In the genomic region with DNA sequence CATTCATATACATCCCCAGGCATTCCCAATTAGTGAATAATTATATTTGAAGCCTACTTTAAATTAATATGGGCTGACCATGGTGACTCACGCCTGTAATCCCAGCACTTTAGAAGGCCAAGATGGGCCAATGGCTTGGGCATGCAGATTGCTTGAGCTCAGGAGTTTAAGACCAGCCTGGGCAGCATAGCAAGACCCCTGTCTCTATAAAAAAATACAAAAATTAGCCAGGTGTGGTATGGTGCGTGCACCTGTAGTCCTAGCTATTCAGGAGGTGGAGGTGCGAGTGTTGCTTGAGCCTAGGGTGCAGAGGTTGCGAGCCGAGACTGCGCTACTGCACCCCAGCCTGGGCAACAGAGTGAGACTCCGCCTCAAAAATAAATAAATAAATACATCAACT, we compare ENCODE assay signal across 22 cellular contexts. TPM values are rescaled to one million over a fixed set of nuclear protein-coding genes. Genes with fewer than 3 reads are reported as not detected.
DNase-seq lines count a peak whose midpoint lies in the region; ATAC-seq, FAIRE-seq and TF ChIP-seq lines count a peak whose summit lies in the region.
"Had no signal": no experiment of that assay in that cellular context is flagged by ENCODE, and none has a peak within 500 bp of the region (broad histone marks: within the 10 kb centered on the region; RNA-seq: fewer than 3 reads in every experiment).

No MANE protein-coding gene starts in this region.

- peaks cover 36% of the 10 kb centered on the region for H3K4me1 Mint-ChIP-seq in activated naive CD8-positive, alpha-beta T cell treated with anti-CD3 and anti-CD28 coated beads, Interleukin-2, amount 10 ng/mL, durations not matched to agents 7 days and 5 days
- H3K4me1 Mint-ChIP-seq in activated naive CD8-positive, alpha-beta T cell treated with anti-CD3 and anti-CD28 coated beads for 36 hours, result peaks cover 47% of the 10 kb centered on the region
- peaks cover 27 to 80% (median 62%) of the 10 kb centered on the region in 4 donors for H3K4me1 Mint-ChIP-seq in naive thymus-derived CD8-positive, alpha-beta T cell

- H2AFZ ChIP-seq in Loucy (ENCODE audit: low read length) (no peak overlapping the region), GM12878 (ENCODE audit: control insufficient read depth, low read depth, low read length) (no peak overlapping the region)
- H2AFZ ChIP-seq: PC-9 had no signal

- H3K27me3 ChIP-seq in Loucy (ENCODE audit: insufficient read depth, low read length, poor library complexity, severe bottlenecking) (peaks cover 3% of the 10 kb centered on the region), GM12878 (replicated peaks in 1 of 2; ENCODE audit: control insufficient read depth in 2 of 2, insufficient read depth in 2 of 2, low read length in 1 of 2) (no peaks in the 10 kb centered on the region)
- H3K27me3 ChIP-seq: BE2C, SJSA1 had no signal

- H3K27ac ChIP-seq in GM12878 (ENCODE audit: control insufficient read depth, insufficient read depth), result no peak overlapping the region
- H3K27ac ChIP-seq: HL-60, PC-9, SJSA1 had no signal

- peaks cover 34% of the 10 kb centered on the region for H3K36me3 Mint-ChIP-seq in activated naive CD8-positive, alpha-beta T cell treated with anti-CD3 and anti-CD28 coated beads, Interleukin-2, amount 10 ng/mL, durations not matched to agents 7 days and 5 days
- peaks cover 19% of the 10 kb centered on the region for H3K36me3 Mint-ChIP-seq in activated naive CD8-positive, alpha-beta T cell treated with anti-CD3 and anti-CD28 coated beads for 36 hours
- H3K36me3 Mint-ChIP-seq in naive thymus-derived CD8-positive, alpha-beta T cell, result peaks cover 0 to 6% (median 4%) of the 10 kb centered on the region in 3 donors

- H3K9ac ChIP-seq in Loucy (ENCODE audit: low read depth, low read length, poor library complexity, severe bottlenecking), result peak overlapping the region; percentile 0
- H3K9ac ChIP-seq in GM12878 (ENCODE audit: control insufficient read depth, insufficient read depth, low read length), result no peak overlapping the region

- H3K79me2 ChIP-seq in Loucy (ENCODE audit: insufficient read depth, low read length) (peaks cover 87% of the 10 kb centered on the region), GM12878 (ENCODE audit: control insufficient read depth, insufficient read depth, low read length) (peaks cover 60% of the 10 kb centered on the region)

- CTCF ChIA-PET in GM12878 (lab: Yijun Ruan, JAX), result interaction anchor here (1.4 to 7.7 kb wide), 4 partner anchors 10 to 176 kb away, joined by 3 to 109 read pairs (median 9); no protein-coding TSS in a partner anchor

- no peak for TF ChIP-seq POLR2A in GM12878 (IDR thresholded peaks at IDR 0.05; ENCODE audit: low read depth, low read length)

- H3K36me3 ChIP-seq in Loucy (ENCODE audit: insufficient read depth, low read length) (no peaks in the 10 kb centered on the region), GM12878 (ENCODE audit: control insufficient read depth in 2 of 2, insufficient read depth in 2 of 2, low read length in 1 of 2) (no peaks in the 10 kb centered on the region)

- peaks cover 5% of the 10 kb centered on the region; the same call in 1 of the 2 replicates for H3F3A ChIP-seq in Loucy (ENCODE audit: low read depth)

- H3K4me2 ChIP-seq in Loucy (ENCODE audit: low read depth, low read length, poor library complexity, severe bottlenecking) (peak overlapping the region; percentile 82), GM12878 (ENCODE audit: control insufficient read depth, insufficient read depth) (peak overlapping the region; percentile 20)
- H3K4me2 ChIP-seq: PC-9 had no signal

- H3K4me3 ChIP-seq in Loucy (ENCODE audit: low read length, poor library complexity, severe bottlenecking) (peak overlapping the region; percentile 84), GM12878 (no peak overlapping the region)
- H3K4me3 ChIP-seq: PC-9, SJSA1 had no signal

- POLR2A ChIA-PET in activated naive CD8-positive, alpha-beta T cell treated with anti-CD3 and anti-CD28 coated beads, Interleukin-2, amount 10 ng/mL, durations not matched to agents 7 days and 5 days (lab: Charles Lee), result interaction anchor here (1.1 kb wide), 1 partner anchor 52 kb away, joined by 3 read pairs; no protein-coding TSS in a partner anchor
- POLR2A ChIA-PET in GM12878 (lab: Charles Lee), result no interaction called here
- POLR2A ChIA-PET in naive thymus-derived CD8-positive, alpha-beta T cell (lab: Charles Lee), result no interaction called here

- in situ Hi-C loops in GM12878 (cut with MboI), result no loop called here

- SMC1A ChIA-PET in GM12878 (lab: Charles Lee; ENCODE audit: uncharacterized antibody, unreplicated experiment), result interaction anchor here (0.8 to 5.5 kb wide), 4 partner anchors 18 to 177 kb away, joined by 3 to 67 read pairs (median 18); no protein-coding TSS in a partner anchor

- no peak for FAIRE-seq in GM12878 (lab: Jason Lieb, UNC)
- FAIRE-seq: HTR-8/SVneo had no signal

- no peaks in the 10 kb centered on the region for H3K27me3 Mint-ChIP-seq in activated naive CD8-positive, alpha-beta T cell treated with anti-CD3 and anti-CD28 coated beads, Interleukin-2, amount 10 ng/mL, durations not matched to agents 7 days and 5 days
- no peaks in the 10 kb centered on the region for H3K27me3 Mint-ChIP-seq in activated naive CD8-positive, alpha-beta T cell treated with anti-CD3 and anti-CD28 coated beads for 36 hours
- H3K27me3 Mint-ChIP-seq in naive thymus-derived CD8-positive, alpha-beta T cell, result no peaks in the 10 kb centered on the region

- no peak for TF ChIP-seq RAD21 in GM12878 (IDR thresholded peaks at IDR 0.05; ENCODE audit: insufficient read depth, low read depth, low read length)

- no peaks in the 10 kb centered on the region for H3K9me3 Mint-ChIP-seq in activated naive CD8-positive, alpha-beta T cell treated with anti-CD3 and anti-CD28 coated beads, Interleukin-2, amount 10 ng/mL, durations not matched to agents 7 days and 5 days
- H3K9me3 Mint-ChIP-seq in activated naive CD8-positive, alpha-beta T cell treated with anti-CD3 and anti-CD28 coated beads for 36 hours, result no peaks in the 10 kb centered on the region
- H3K9me3 Mint-ChIP-seq in naive thymus-derived CD8-positive, alpha-beta T cell, result no peaks in the 10 kb centered on the region

- TF ChIP-seq CTCF in Loucy (conservative IDR thresholded peaks at IDR 0.05; ENCODE audit: low read length) (no peak), GM12878 (IDR thresholded peaks at IDR 0.05 in 2 of 3, conservative IDR thresholded peaks at IDR 0.05 in 1 of 3; ENCODE audit: control insufficient read depth in 2 of 3, extremely low read depth in 1 of 3, insufficient read depth in 1 of 3, low read depth in 3 of 3, low read length in 3 of 3) (no peak)

- H3K4me3 Mint-ChIP-seq in activated naive CD8-positive, alpha-beta T cell treated with anti-CD3 and anti-CD28 coated beads, Interleukin-2, amount 10 ng/mL, durations not matched to agents 7 days and 5 days, result peak overlapping the region; percentile 18
- H3K4me3 Mint-ChIP-seq in activated naive CD8-positive, alpha-beta T cell treated with anti-CD3 and anti-CD28 coated beads for 36 hours, result no peak overlapping the region
- peak overlapping the region in 9 of 10 donors; percentile 38 to 76 (median 62) for H3K4me3 Mint-ChIP-seq in naive thymus-derived CD8-positive, alpha-beta T cell

- H3K4me1 ChIP-seq in Loucy (ENCODE audit: insufficient read depth, low read length, poor library complexity, severe bottlenecking) (peaks cover 68% of the 10 kb centered on the region), GM12878 (ENCODE audit: control insufficient read depth, insufficient read depth, low read length) (no peaks in the 10 kb centered on the region)
- H3K4me1 ChIP-seq: BE2C, SJSA1 had no signal

- H4K20me1 ChIP-seq in Loucy (ENCODE audit: insufficient read depth, low read length, poor library complexity, severe bottlenecking) (peaks cover 70% of the 10 kb centered on the region), GM12878 (ENCODE audit: control insufficient read depth, insufficient read depth) (no peaks in the 10 kb centered on the region)

- TF ChIP-seq EP300 in GM12878 (IDR thresholded peaks at IDR 0.05; ENCODE audit: borderline replicate concordance in 1 of 2, control insufficient read depth in 1 of 2, low read depth in 2 of 2, low read length in 2 of 2), result no peak

- 99% methylated on average over 7 of the region's 7 CpGs for WGBS in GM12878 (ENCODE audit: insufficient coverage, insufficient replicate concordance, low lambda C conversion rate, missing lambda C conversion rate)

- no peaks in the 10 kb centered on the region for H3K9me2 ChIP-seq in Loucy (replicated peaks; ENCODE audit: low read depth, low read length)

- no peak for DNase-seq in activated naive CD8-positive, alpha-beta T cell treated with anti-CD3 and anti-CD28 coated beads, Interleukin-2, amount 10 ng/mL, durations not matched to agents 7 days and 5 days
- DNase-seq in activated naive CD8-positive, alpha-beta T cell treated with anti-CD3 and anti-CD28 coated beads for 36 hours, result no peak
- no peak for DNase-seq in GM12878 (ENCODE audit: low read depth, low spot score)
- DNase-seq in naive thymus-derived CD8-positive, alpha-beta T cell, result no peak
- no peak for DNase-seq in HCEC 1CT
- DNase-seq in NCI-H748 (lab: John Stamatoyannopoulos, UW; ENCODE audit: unreplicated experiment), result no peak
- DNase-seq in foreskin melanocyte, result no peak
- DNase-seq: 8988T, BE2C, COR-L47, DMS153, EL, NCI-H1417, NCI-H187 treated with DMSO at 0.1 percent for 48 hours, NCI-H446, NCI-H774, PC-9 had no signal

- H3K27ac Mint-ChIP-seq in activated naive CD8-positive, alpha-beta T cell treated with anti-CD3 and anti-CD28 coated beads, Interleukin-2, amount 10 ng/mL, durations not matched to agents 7 days and 5 days, result peak overlapping the region; percentile 9
- no peak overlapping the region for H3K27ac Mint-ChIP-seq in activated naive CD8-positive, alpha-beta T cell treated with anti-CD3 and anti-CD28 coated beads for 36 hours
- peak overlapping the region in 4 of 10 donors; percentile 0 to 74 (median 30) for H3K27ac Mint-ChIP-seq in naive thymus-derived CD8-positive, alpha-beta T cell

- RAD21 ChIA-PET in GM12878 (lab: Charles Lee; ENCODE audit: unreplicated experiment), result interaction anchor here (1.6 to 7.1 kb wide), 2 partner anchors 53 to 177 kb away, joined by 3 to 79 read pairs; no protein-coding TSS in a partner anchor

- no peaks in the 10 kb centered on the region for H3K9me3 ChIP-seq in Loucy (ENCODE audit: insufficient read depth, low read depth, low read length)
- no peaks in the 10 kb centered on the region for H3K9me3 ChIP-seq in GM12878 (replicated peaks; ENCODE audit: control insufficient read depth, insufficient read depth, low read length)
- H3K9me3 ChIP-seq: BE2C, SJSA1 had no signal

- ATAC-seq in activated naive CD8-positive, alpha-beta T cell treated with anti-CD3 and anti-CD28 coated beads, Interleukin-2, amount 10 ng/mL, durations not matched to agents 7 days and 5 days (ENCODE audit: low read depth), result no peak
- ATAC-seq in GM12878, result no peak
- no peak for ATAC-seq in naive thymus-derived CD8-positive, alpha-beta T cell
- ATAC-seq: HCT116 had no signal

- intact Hi-C loops in GM12878 (cut with micrococcal nuclease; ENCODE audit: unreplicated experiment), result loop anchor here (10.0 kb wide), 1 partner anchor 147 kb away; no protein-coding TSS in a partner anchor

- no TSS peak for BruUV-seq in GM12878 (replicated peaks; lab: Mats Ljungman, UMichigan)

RNA-seq across cellular contexts. Expression of a gene that starts 7.6 kb away (rescaled TPM):
- 10 to 100 TPM; 48.1 to 49.3 TPM for total RNA-seq in activated naive CD8-positive, alpha-beta T cell treated with anti-CD3 and anti-CD28 coated beads, Interleukin-2, amount 10 ng/mL, durations not matched to agents 7 days and 5 days
- 10 to 100 TPM; 18.5 to 19.9 TPM for total RNA-seq in activated naive CD8-positive, alpha-beta T cell treated with anti-CD3 and anti-CD28 coated beads for 36 hours
- 223 and 230 TPM in 2 replicates for total RNA-seq in GM12878 (2013; cell fraction: nucleolus; rRNA removed)
- total RNA-seq in GM12878 (2014; rRNA removed) (20.6 and 20.7 TPM in 2 replicates), GM12878 (2014; rRNA removed; fragmentation: Illumina TruSeq; extraction: Trizol) (23.3 and 24.2 TPM in 2 replicates), GM12878 (2021) (19.8 and 21.3 TPM in 2 replicates)
- 3.8 TPM for polyA plus RNA-seq in GM12878 (2011; ENCODE audit: low read depth)
- polyA plus RNA-seq in GM12878 (2011; rRNA removed) (29.8 and 30.2 TPM in 2 replicates), GM12878 (2014; fragmentation: Illumina TruSeq; extraction: Trizol) (13.5 and 13.6 TPM in 2 replicates), GM12878 (2014; fragmentation: Nextera tagmentation; extraction: Ambion mirVana) (10 to 100 TPM in 1 of 2 experiments, 1 to 10 TPM in 1; 9.7 to 24.7 TPM), GM12878 (2014; rRNA removed) (8.5 and 9.2 TPM in 2 replicates), GM12878 (2016; fragmentation: Nextera tagmentation; extraction: Ambion mirVana) (10 to 100 TPM; 16.5 to 20.0 TPM)
- polyA plus RNA-seq in GM12878 (2011; cell fraction: cytosol; rRNA removed), result 18.6 and 19.1 TPM in 2 replicates
- polyA plus RNA-seq in GM12878 (2011; cell fraction: nucleus; rRNA removed), result 29.1 and 41.0 TPM in 2 replicates
- 5.5 and 5.6 TPM in 2 replicates for polyA plus RNA-seq in GM12878 (2012)
- 103 and 134 TPM in 2 replicates for polyA minus RNA-seq in GM12878 (2011; rRNA and poly(A)+ RNA removed)
- 21.1 and 27.6 TPM in 2 replicates for polyA minus RNA-seq in GM12878 (2011; cell fraction: cytosol; rRNA and poly(A)+ RNA removed)
- 91.2 and 134 TPM in 2 replicates for polyA minus RNA-seq in GM12878 (2011; cell fraction: nucleus; rRNA and poly(A)+ RNA removed)
- total RNA-seq in naive thymus-derived CD8-positive, alpha-beta T cell, result 10 to 100 TPM; 39.7 to 44.0 TPM
- 10 to 100 TPM in 1 of 3 donors, 1 to 10 TPM in 2; 5.8 to 10.3 (median 7.8) TPM for polyA plus RNA-seq in naive thymus-derived CD8-positive, alpha-beta T cell
